Comparison of ENCODE assay signal across 22 cellular contexts in the genomic region with DNA sequence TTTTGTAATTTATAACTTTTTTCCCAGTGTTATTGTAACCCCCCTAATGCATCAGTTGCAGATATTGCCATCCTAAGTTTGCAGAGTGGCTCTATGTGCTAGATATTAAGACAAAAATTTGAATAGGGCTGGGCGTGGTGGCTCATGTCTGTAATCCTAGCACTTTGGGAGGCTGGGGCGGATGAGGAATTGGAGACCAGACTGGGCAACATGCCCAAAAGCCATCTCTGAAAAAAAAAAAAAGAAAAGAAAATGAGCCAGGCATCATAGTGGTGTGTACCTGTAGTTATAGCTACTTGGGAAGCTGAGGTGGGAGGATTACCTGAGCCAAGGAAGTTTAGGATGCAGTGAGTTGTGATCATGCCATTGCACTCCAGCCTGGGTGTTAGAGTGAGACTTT. TPM values are rescaled to one million over a fixed set of nuclear protein-coding genes. Genes with fewer than 3 reads are reported as not detected.
DNase-seq lines count a peak whose midpoint lies in the region; ATAC-seq, FAIRE-seq and TF ChIP-seq lines count a peak whose summit lies in the region.
"Had no signal": no experiment of that assay in that cellular context is flagged by ENCODE, and none has a peak within 500 bp of the region (broad histone marks: within the 10 kb centered on the region; RNA-seq: fewer than 3 reads in every experiment).

No MANE protein-coding gene starts in this region.

- no peak overlapping the region for H3K4me3 ChIP-seq in SK-N-SH (ENCODE audit: low read depth in 2 of 2, low read length in 1 of 2)
- no peak overlapping the region for H3K4me3 ChIP-seq in bronchial epithelial cell (ENCODE audit: low read depth, low read length)
- no peak overlapping the region for H3K4me3 ChIP-seq in keratinocyte (ENCODE audit: control insufficient read depth in 2 of 3, extremely low read depth in 1 of 3, insufficient read depth in 2 of 3, low read depth in 1 of 3, low read length in 3 of 3)
- H3K4me3 ChIP-seq: MG63, Peyer's patch, SJSA1 had no signal

- H3K9me1 ChIP-seq in keratinocyte (ENCODE audit: control insufficient read depth, extremely low read depth, insufficient read depth, low read length) = no peaks in the 10 kb centered on the region

- no peak for ATAC-seq in SK-N-SH treated with all-trans-retinoic acid at 6 μM for 48 hours
- ATAC-seq: Right ventricle myocardium inferior had no signal

- H3K4me2 ChIP-seq in SK-N-SH (no peak overlapping the region), keratinocyte (ENCODE audit: control insufficient read depth, extremely low read depth, insufficient read depth, low read depth, low read length) (no peak overlapping the region)

- TF ChIP-seq EP300 in SK-N-SH (IDR thresholded peaks at IDR 0.05; ENCODE audit: borderline replicate concordance in 1 of 2, low read depth in 1 of 2, low read length in 1 of 2) = no peak

- 54% methylated on average over 2 of the region's 2 CpGs for WGBS in SK-N-SH (ENCODE audit: low lambda C conversion rate)

- H3K27me3 ChIP-seq in SK-N-SH (ENCODE audit: insufficient read depth) (no peaks in the 10 kb centered on the region), bronchial epithelial cell (ENCODE audit: control insufficient read depth, insufficient read depth, low read length) (no peaks in the 10 kb centered on the region), keratinocyte (ENCODE audit: control insufficient read depth, extremely low read depth, insufficient read depth, low read length) (no peaks in the 10 kb centered on the region)
- H3K27me3 ChIP-seq: BE2C, MG63, Peyer's patch had no signal

- no peaks in the 10 kb centered on the region for H3K36me3 ChIP-seq in SK-N-SH (replicated peaks in 1 of 2; ENCODE audit: control insufficient read depth in 1 of 2, insufficient read depth in 2 of 2, low read length in 1 of 2)
- no peaks in the 10 kb centered on the region for H3K36me3 ChIP-seq in bronchial epithelial cell (ENCODE audit: control insufficient read depth, insufficient read depth, low read length)
- H3K36me3 ChIP-seq in keratinocyte (ENCODE audit: control insufficient read depth in 2 of 2, extremely low read depth in 1 of 2, insufficient read depth in 2 of 2, low read length in 2 of 2) = no peaks in the 10 kb centered on the region
- H3K36me3 ChIP-seq: BE2C, MG63, Peyer's patch, SJSA1 had no signal

- dilution Hi-C loops in keratinocyte (cut with MboI; ENCODE audit: extremely low pct_ligation_motif_present, low sequenced_read_pairs) = no loop called here

- H4K20me1 ChIP-seq in SK-N-SH (ENCODE audit: insufficient read depth) (no peaks in the 10 kb centered on the region), keratinocyte (ENCODE audit: control insufficient read depth, extremely low read depth, insufficient read depth, low read length) (no peaks in the 10 kb centered on the region)

- H3K4me1 ChIP-seq in SK-N-SH (ENCODE audit: control insufficient read depth in 1 of 2, insufficient read depth in 2 of 2, low read depth in 1 of 2, low read length in 1 of 2) = peaks cover 0 to 45% of the 10 kb centered on the region in 2 experiments; a peak in 3 of 4 replicates
- peaks cover 34% of the 10 kb centered on the region for H3K4me1 ChIP-seq in keratinocyte (ENCODE audit: control insufficient read depth, extremely low read depth, insufficient read depth, low read length)
- H3K4me1 ChIP-seq: BE2C, Peyer's patch had no signal

- CTCF ChIA-PET in SK-N-SH (lab: Yijun Ruan, JAX) = no interaction called here

- H3K9ac ChIP-seq in SK-N-SH (no peak overlapping the region), keratinocyte (ENCODE audit: control insufficient read depth, extremely low read depth, insufficient read depth, low read length) (no peak overlapping the region)

- H3K79me2 ChIP-seq in SK-N-SH (ENCODE audit: insufficient read depth) (no peaks in the 10 kb centered on the region), keratinocyte (ENCODE audit: control insufficient read depth, insufficient read depth, low read length) (no peaks in the 10 kb centered on the region)

- no peaks in the 10 kb centered on the region for H3K9me3 ChIP-seq in SK-N-SH
- no peaks in the 10 kb centered on the region for H3K9me3 ChIP-seq in keratinocyte (ENCODE audit: control insufficient read depth, low read depth, low read length)
- H3K9me3 ChIP-seq: BE2C, MG63, Peyer's patch, SJSA1 had no signal

- TF ChIP-seq CTCF in SK-N-SH (IDR thresholded peaks at IDR 0.05) = no peak
- no peak for TF ChIP-seq CTCF in bronchial epithelial cell (IDR thresholded peaks at IDR 0.05; ENCODE audit: insufficient read depth, low read length, severe bottlenecking)
- no peak for TF ChIP-seq CTCF in keratinocyte (optimal IDR thresholded peaks at IDR 0.05 in 1 of 3, IDR thresholded peaks at IDR 0.05 in 1 of 3, conservative IDR thresholded peaks at IDR 0.05 in 1 of 3; ENCODE audit: extremely low read depth in 1 of 3, insufficient read depth in 2 of 3, low read length in 3 of 3)

- no peaks in the 10 kb centered on the region for H3K9me2 ChIP-seq in SK-N-SH

- DNase-seq in SK-N-SH (no peak), NCI-H2171 treated with DMSO at 0.1 percent for 48 hours (lab: John Stamatoyannopoulos, UW) (peak; percentile 78), bronchial epithelial cell (ENCODE audit: low read depth) (peak; percentile 46), keratinocyte (ENCODE audit: low read depth, low spot score) (no peak), NCI-H2227 treated with DMSO at 0.1 percent for 48 hours (lab: John Stamatoyannopoulos, UW) (no peak), NCI-H345 (lab: John Stamatoyannopoulos, UW) (no peak)
- no peak for DNase-seq in activated CD8-positive, alpha-beta memory T cell treated with anti-CD3 and anti-CD28 coated beads, Interleukin-2, amount 50 U/mL, for 4 hours
- DNase-seq: BE2C, DMS79, H9, Kasumi-1, MG63, NCI-H1417, NCI-H187, NCI-H2107, NCI-H510A, NCI-H82, Peyer's patch had no signal

- POLR2A ChIA-PET in SK-N-SH (lab: Yijun Ruan, JAX) = no interaction called here

- H3K27ac ChIP-seq in SK-N-SH (ENCODE audit: low read depth in 2 of 2, low read length in 1 of 2) = peak overlapping the region in 1 of 2 experiments; percentile 52; a peak in 2 of 4 replicates
- H3K27ac ChIP-seq in keratinocyte (ENCODE audit: control insufficient read depth, insufficient read depth, low read length) = peak overlapping the region; percentile 77
- H3K27ac ChIP-seq: Peyer's patch, SJSA1 had no signal

- H2AFZ ChIP-seq in SK-N-SH (ENCODE audit: low read depth) = no peak overlapping the region
- H2AFZ ChIP-seq in keratinocyte (ENCODE audit: control insufficient read depth, low read length) = no peak overlapping the region

- peaks cover 11% of the 10 kb centered on the region for H3F3A ChIP-seq in SK-N-SH (replicated peaks; ENCODE audit: insufficient read depth)

- TF ChIP-seq RAD21 in SK-N-SH (IDR thresholded peaks at IDR 0.05; ENCODE audit: low read length) = no peak

- FAIRE-seq in bronchial epithelial cell (lab: Jason Lieb, UNC) (no peak), keratinocyte (lab: Jason Lieb, UNC) (no peak)

TF ChIP-seq in SK-N-SH, 30 proteins besides CTCF, POLR2A, EP300 and RAD21:
- TF ChIP-seq, protein P1, sequence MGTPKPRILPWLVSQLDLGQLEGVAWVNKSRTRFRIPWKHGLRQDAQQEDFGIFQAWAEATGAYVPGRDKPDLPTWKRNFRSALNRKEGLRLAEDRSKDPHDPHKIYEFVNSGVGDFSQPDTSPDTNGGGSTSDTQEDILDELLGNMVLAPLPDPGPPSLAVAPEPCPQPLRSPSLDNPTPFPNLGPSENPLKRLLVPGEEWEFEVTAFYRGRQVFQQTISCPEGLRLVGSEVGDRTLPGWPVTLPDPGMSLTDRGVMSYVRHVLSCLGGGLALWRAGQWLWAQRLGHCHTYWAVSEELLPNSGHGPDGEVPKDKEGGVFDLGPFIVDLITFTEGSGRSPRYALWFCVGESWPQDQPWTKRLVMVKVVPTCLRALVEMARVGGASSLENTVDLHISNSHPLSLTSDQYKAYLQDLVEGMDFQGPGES (IDR thresholded peaks at IDR 0.05; ENCODE audit: low read depth, low read length) = no peak
- 0 out of 2 replicates have a peak, but pooled peaks have one; percentile 5 for TF ChIP-seq NFIC (IDR thresholded peaks at IDR 0.05; ENCODE audit: borderline replicate concordance)

TF ChIP-seq in SK-N-SH treated with all-trans-retinoic acid at 6 μM for 48 hours, 23 proteins besides CTCF, POLR2A, EP300 and RAD21 (continues in another document):
- TF ChIP-seq, protein P2, sequence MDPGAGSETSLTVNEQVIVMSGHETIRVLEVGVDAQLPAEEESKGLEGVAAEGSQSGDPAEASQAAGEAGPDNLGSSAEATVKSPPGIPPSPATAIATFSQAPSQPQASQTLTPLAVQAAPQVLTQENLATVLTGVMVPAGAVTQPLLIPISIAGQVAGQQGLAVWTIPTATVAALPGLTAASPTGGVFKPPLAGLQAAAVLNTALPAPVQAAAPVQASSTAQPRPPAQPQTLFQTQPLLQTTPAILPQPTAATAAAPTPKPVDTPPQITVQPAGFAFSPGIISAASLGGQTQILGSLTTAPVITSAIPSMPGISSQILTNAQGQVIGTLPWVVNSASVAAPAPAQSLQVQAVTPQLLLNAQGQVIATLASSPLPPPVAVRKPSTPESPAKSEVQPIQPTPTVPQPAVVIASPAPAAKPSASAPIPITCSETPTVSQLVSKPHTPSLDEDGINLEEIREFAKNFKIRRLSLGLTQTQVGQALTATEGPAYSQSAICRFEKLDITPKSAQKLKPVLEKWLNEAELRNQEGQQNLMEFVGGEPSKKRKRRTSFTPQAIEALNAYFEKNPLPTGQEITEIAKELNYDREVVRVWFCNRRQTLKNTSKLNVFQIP (CRISPR knock-in tag; IDR thresholded peaks at IDR 0.05; ENCODE audit: borderline replicate concordance, low read depth) = no peak
- TF ChIP-seq RARB (CRISPR knock-in tag; IDR thresholded peaks at IDR 0.05) (no peak), TCF4 (CRISPR knock-in tag; IDR thresholded peaks at IDR 0.05; ENCODE audit: borderline replicate concordance) (no peak), SNAI2 (CRISPR knock-in tag; IDR thresholded peaks at IDR 0.05) (no peak), ZNF565 (CRISPR knock-in tag; conservative IDR thresholded peaks at IDR 0.05; ENCODE audit: low read depth) (no peak), ESRRG (CRISPR knock-in tag; IDR thresholded peaks at IDR 0.05) (no peak), ZNF70 (CRISPR knock-in tag; IDR thresholded peaks at IDR 0.05) (no peak), CSDC2 (CRISPR knock-in tag; IDR thresholded peaks at IDR 0.05) (no peak), ZFP3 (CRISPR knock-in tag; IDR thresholded peaks at IDR 0.05) (no peak)

RNA-seq across cellular contexts. Expression of a gene that starts 50.1 kb away (rescaled TPM):
- polyA plus RNA-seq in SK-N-SH (2012; rRNA removed) (not detected in 2 replicates), keratinocyte (0.35 to 2.2 TPM (median 1.5 TPM) in 3 replicates)
- not detected in 2 replicates for polyA plus RNA-seq in SK-N-SH (2012; cell fraction: cytosol; rRNA removed)
- polyA plus RNA-seq in SK-N-SH (2012; cell fraction: nucleus; rRNA removed) = not detected in 2 replicates
- 0.53 and 7.3 TPM in 2 replicates for total RNA-seq in bronchial epithelial cell
- 6.8 TPM for polyA plus RNA-seq in keratinocyte (2011; ENCODE audit: low read depth)
- polyA plus RNA-seq in keratinocyte (2011; cell fraction: cytosol; rRNA removed) = 0.31 and 0.91 TPM in 2 replicates
- polyA plus RNA-seq in keratinocyte (2011; cell fraction: nucleus; rRNA removed) = 1.7 and 3.0 TPM in 2 replicates
- 0.21 and 11.7 TPM in 2 replicates for polyA plus RNA-seq in keratinocyte (2012; ENCODE audit: low replicate concordance)
- polyA minus RNA-seq in keratinocyte = 0.79 to 2.1 TPM in 2 of 3 replicates, not detected in the other
- polyA minus RNA-seq in keratinocyte (2011; cell fraction: cytosol; rRNA and poly(A)+ RNA removed) = not detected
- 0.95 and 1.1 TPM in 2 replicates for polyA minus RNA-seq in keratinocyte (2011; cell fraction: nucleus; rRNA and poly(A)+ RNA removed)
- total RNA-seq: H9, OCI-LY7, Peyer's patch, Right ventricle myocardium inferior, SJSA1 had no signal

Comparison
In these comparisons a context has a peak if more than half of its experiments do, and no peak if none do; other contexts are left out.
1. DNase-seq: peak in NCI-H2171 treated with DMSO at 0.1 percent for 48 hours (single experiment) and bronchial epithelial cell (single experiment); none in SK-N-SH (single experiment), keratinocyte (single experiment), NCI-H2227 treated with DMSO at 0.1 percent for 48 hours (single experiment), NCI-H345 (single experiment) and activated CD8-positive, alpha-beta memory T cell treated with anti-CD3 and anti-CD28 coated beads, Interleukin-2, amount 50 U/mL, for 4 hours (single experiment).